1 cellular context compared by ENCODE assay signal in the genomic region with DNA sequence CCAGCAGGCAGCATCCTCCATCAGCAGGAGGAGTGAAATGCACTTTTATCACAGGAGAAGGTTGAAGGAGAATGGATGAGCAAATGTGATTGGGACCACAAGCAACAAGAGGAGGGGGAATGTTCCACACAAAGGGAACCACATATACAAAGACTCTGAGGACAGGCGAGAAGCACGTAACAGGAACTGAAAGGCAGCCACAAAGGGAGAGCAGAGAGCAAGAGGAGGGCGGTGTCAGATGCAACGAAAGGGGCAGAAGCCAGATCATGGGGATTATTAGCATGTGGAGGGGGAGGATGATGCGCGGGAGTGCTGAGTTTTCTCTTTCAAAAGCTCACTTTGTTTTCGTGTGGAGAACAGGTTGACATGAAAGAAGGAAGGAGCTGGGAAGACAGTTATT.
TF ChIP-seq lines count a peak whose summit lies in the region.

No MANE protein-coding gene starts in this region.

TF ChIP-seq in GM12878, 131 proteins besides CTCF, POLR2A, EP300 and RAD21 (continued from another document and continues in another):
- TF ChIP-seq, protein P1, sequence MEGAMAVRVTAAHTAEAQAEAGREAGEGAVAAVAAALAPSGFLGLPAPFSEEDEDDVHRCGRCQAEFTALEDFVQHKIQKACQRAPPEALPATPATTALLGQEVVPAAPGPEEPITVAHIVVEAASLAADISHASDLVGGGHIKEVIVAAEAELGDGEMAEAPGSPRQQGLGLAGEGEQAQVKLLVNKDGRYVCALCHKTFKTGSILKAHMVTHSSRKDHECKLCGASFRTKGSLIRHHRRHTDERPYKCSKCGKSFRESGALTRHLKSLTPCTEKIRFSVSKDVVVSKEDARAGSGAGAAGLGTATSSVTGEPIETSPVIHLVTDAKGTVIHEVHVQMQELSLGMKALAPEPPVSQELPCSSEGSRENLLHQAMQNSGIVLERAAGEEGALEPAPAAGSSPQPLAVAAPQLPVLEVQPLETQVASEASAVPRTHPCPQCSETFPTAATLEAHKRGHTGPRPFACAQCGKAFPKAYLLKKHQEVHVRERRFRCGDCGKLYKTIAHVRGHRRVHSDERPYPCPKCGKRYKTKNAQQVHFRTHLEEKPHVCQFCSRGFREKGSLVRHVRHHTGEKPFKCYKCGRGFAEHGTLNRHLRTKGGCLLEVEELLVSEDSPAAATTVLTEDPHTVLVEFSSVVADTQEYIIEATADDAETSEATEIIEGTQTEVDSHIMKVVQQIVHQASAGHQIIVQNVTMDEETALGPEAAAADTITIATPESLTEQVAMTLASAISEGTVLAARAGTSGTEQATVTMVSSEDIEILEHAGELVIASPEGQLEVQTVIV (IDR thresholded peaks at IDR 0.05; ENCODE audit: borderline replicate concordance, partially characterized antibody), result no peak
- TF ChIP-seq, protein P2, sequence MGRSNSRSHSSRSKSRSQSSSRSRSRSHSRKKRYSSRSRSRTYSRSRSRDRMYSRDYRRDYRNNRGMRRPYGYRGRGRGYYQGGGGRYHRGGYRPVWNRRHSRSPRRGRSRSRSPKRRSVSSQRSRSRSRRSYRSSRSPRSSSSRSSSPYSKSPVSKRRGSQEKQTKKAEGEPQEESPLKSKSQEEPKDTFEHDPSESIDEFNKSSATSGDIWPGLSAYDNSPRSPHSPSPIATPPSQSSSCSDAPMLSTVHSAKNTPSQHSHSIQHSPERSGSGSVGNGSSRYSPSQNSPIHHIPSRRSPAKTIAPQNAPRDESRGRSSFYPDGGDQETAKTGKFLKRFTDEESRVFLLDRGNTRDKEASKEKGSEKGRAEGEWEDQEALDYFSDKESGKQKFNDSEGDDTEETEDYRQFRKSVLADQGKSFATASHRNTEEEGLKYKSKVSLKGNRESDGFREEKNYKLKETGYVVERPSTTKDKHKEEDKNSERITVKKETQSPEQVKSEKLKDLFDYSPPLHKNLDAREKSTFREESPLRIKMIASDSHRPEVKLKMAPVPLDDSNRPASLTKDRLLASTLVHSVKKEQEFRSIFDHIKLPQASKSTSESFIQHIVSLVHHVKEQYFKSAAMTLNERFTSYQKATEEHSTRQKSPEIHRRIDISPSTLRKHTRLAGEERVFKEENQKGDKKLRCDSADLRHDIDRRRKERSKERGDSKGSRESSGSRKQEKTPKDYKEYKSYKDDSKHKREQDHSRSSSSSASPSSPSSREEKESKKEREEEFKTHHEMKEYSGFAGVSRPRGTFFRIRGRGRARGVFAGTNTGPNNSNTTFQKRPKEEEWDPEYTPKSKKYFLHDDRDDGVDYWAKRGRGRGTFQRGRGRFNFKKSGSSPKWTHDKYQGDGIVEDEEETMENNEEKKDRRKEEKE (IDR thresholded peaks at IDR 0.05), result no peak
- TF ChIP-seq RBBP5 (conservative IDR thresholded peaks at IDR 0.05) (no peak), PAX8 (IDR thresholded peaks at IDR 0.05) (no peak), HDAC2 (IDR thresholded peaks at IDR 0.05) (no peak), KDM1A (IDR thresholded peaks at IDR 0.05; ENCODE audit: borderline replicate concordance) (no peak), TCF12 (IDR thresholded peaks at IDR 0.05; ENCODE audit: low read depth, low read length) (no peak), RCOR1 (conservative IDR thresholded peaks at IDR 0.05; ENCODE audit: low read depth, low read length) (0 out of 2 replicates have a peak, but pooled peaks have one; percentile 24), SIN3A (IDR thresholded peaks at IDR 0.05; ENCODE audit: low read depth, low read length) (no peak), ASH2L (IDR thresholded peaks at IDR 0.05; ENCODE audit: borderline replicate concordance, low read depth) (no peak), RELA (IDR thresholded peaks at IDR 0.05; ENCODE audit: borderline replicate concordance, partially characterized antibody) (no peak), ESRRA (IDR thresholded peaks at IDR 0.05; ENCODE audit: low read length) (no peak), SP1 (IDR thresholded peaks at IDR 0.05; ENCODE audit: low read depth, low read length) (no peak), HCFC1 (IDR thresholded peaks at IDR 0.05; ENCODE audit: low read length) (no peak), NR2C2 (IDR thresholded peaks at IDR 0.05; ENCODE audit: borderline replicate concordance, control insufficient read depth, insufficient read length, low read depth) (no peak), MLLT1 (IDR thresholded peaks at IDR 0.05) (peak; percentile 95), RUNX3 (IDR thresholded peaks at IDR 0.05; ENCODE audit: low read length) (peak; percentile 29; the same call in 1 of the 2 replicates), STAT1 (conservative IDR thresholded peaks at IDR 0.05) (no peak), SRF (IDR thresholded peaks at IDR 0.05; ENCODE audit: low read depth in 2 of 2, low read length in 2 of 2) (no peak), GATAD2B (conservative IDR thresholded peaks at IDR 0.05; ENCODE audit: low read depth) (no peak; the same call in 1 of the 2 replicates), MYC (IDR thresholded peaks at IDR 0.05; ENCODE audit: insufficient read depth, insufficient read length, insufficient replicate concordance, low read length, severe bottlenecking) (no peak), PAX5 (IDR thresholded peaks at IDR 0.05; ENCODE audit: borderline replicate concordance, low read depth, low read length) (0 out of 2 replicates have a peak, but pooled peaks have one; percentile 14), MXI1 (IDR thresholded peaks at IDR 0.05; ENCODE audit: low read depth, low read length) (no peak), KAT2A (conservative IDR thresholded peaks at IDR 0.05; ENCODE audit: control insufficient read depth, low read depth, low read length) (no peak), JUND (IDR thresholded peaks at IDR 0.05; ENCODE audit: low read depth, low read length) (no peak), ETV6 (conservative IDR thresholded peaks at IDR 0.05 in 1 of 2, IDR thresholded peaks at IDR 0.05 in 1 of 2; ENCODE audit: borderline replicate concordance in 1 of 2, low read depth in 1 of 2) (no peak), POLR2AphosphoS2 (IDR thresholded peaks at IDR 0.05; ENCODE audit: low read depth, low read length) (no peak), SMAD5 (IDR thresholded peaks at IDR 0.05; ENCODE audit: low read depth) (no peak), WRNIP1 (IDR thresholded peaks at IDR 0.05; ENCODE audit: borderline replicate concordance, low read depth, low read length) (no peak), CHD2 (IDR thresholded peaks at IDR 0.05; ENCODE audit: borderline replicate concordance, low read depth, low read length) (peak; percentile 23; the same call in 1 of the 2 replicates), HSF1 (IDR thresholded peaks at IDR 0.05; ENCODE audit: low read depth, low read length) (no peak), ZNF217 (IDR thresholded peaks at IDR 0.05) (no peak), NBN (IDR thresholded peaks at IDR 0.05) (peak; percentile 94), DPF2 (IDR thresholded peaks at IDR 0.05) (peak; percentile 73), USF1 (IDR thresholded peaks at IDR 0.05; ENCODE audit: borderline replicate concordance, extremely low read length, insufficient read depth, low read depth, low read length) (no peak), CBFB (IDR thresholded peaks at IDR 0.05; ENCODE audit: low read depth) (no peak), IRF4 (IDR thresholded peaks at IDR 0.05; ENCODE audit: low read depth, low read length) (no peak), TBL1XR1 (IDR thresholded peaks at IDR 0.05; ENCODE audit: low read depth, low read length) (no peak), BMI1 (IDR thresholded peaks at IDR 0.05; ENCODE audit: borderline replicate concordance) (peak; percentile 23; the same call in 1 of the 2 replicates), IKZF1 (conservative IDR thresholded peaks at IDR 0.05) (peak; percentile 73), RFX5 (IDR thresholded peaks at IDR 0.05; ENCODE audit: low read depth, low read length) (no peak)
- TF ChIP-seq, protein P3, sequence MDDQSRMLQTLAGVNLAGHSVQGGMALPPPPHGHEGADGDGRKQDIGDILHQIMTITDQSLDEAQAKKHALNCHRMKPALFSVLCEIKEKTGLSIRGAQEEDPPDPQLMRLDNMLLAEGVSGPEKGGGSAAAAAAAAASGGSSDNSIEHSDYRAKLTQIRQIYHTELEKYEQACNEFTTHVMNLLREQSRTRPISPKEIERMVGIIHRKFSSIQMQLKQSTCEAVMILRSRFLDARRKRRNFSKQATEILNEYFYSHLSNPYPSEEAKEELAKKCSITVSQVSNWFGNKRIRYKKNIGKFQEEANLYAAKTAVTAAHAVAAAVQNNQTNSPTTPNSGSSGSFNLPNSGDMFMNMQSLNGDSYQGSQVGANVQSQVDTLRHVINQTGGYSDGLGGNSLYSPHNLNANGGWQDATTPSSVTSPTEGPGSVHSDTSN (IDR thresholded peaks at IDR 0.05; ENCODE audit: insufficient replicate concordance, low read depth, low read length), result no peak
- TF ChIP-seq, protein P4, sequence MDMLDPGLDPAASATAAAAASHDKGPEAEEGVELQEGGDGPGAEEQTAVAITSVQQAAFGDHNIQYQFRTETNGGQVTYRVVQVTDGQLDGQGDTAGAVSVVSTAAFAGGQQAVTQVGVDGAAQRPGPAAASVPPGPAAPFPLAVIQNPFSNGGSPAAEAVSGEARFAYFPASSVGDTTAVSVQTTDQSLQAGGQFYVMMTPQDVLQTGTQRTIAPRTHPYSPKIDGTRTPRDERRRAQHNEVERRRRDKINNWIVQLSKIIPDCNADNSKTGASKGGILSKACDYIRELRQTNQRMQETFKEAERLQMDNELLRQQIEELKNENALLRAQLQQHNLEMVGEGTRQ (IDR thresholded peaks at IDR 0.05; ENCODE audit: borderline replicate concordance, low read depth, low read length), result no peak
- TF ChIP-seq, protein P5, sequence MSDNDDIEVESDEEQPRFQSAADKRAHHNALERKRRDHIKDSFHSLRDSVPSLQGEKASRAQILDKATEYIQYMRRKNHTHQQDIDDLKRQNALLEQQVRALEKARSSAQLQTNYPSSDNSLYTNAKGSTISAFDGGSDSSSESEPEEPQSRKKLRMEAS (IDR thresholded peaks at IDR 0.05; ENCODE audit: low read depth, low read length), result no peak
- TF ChIP-seq, protein P6, sequence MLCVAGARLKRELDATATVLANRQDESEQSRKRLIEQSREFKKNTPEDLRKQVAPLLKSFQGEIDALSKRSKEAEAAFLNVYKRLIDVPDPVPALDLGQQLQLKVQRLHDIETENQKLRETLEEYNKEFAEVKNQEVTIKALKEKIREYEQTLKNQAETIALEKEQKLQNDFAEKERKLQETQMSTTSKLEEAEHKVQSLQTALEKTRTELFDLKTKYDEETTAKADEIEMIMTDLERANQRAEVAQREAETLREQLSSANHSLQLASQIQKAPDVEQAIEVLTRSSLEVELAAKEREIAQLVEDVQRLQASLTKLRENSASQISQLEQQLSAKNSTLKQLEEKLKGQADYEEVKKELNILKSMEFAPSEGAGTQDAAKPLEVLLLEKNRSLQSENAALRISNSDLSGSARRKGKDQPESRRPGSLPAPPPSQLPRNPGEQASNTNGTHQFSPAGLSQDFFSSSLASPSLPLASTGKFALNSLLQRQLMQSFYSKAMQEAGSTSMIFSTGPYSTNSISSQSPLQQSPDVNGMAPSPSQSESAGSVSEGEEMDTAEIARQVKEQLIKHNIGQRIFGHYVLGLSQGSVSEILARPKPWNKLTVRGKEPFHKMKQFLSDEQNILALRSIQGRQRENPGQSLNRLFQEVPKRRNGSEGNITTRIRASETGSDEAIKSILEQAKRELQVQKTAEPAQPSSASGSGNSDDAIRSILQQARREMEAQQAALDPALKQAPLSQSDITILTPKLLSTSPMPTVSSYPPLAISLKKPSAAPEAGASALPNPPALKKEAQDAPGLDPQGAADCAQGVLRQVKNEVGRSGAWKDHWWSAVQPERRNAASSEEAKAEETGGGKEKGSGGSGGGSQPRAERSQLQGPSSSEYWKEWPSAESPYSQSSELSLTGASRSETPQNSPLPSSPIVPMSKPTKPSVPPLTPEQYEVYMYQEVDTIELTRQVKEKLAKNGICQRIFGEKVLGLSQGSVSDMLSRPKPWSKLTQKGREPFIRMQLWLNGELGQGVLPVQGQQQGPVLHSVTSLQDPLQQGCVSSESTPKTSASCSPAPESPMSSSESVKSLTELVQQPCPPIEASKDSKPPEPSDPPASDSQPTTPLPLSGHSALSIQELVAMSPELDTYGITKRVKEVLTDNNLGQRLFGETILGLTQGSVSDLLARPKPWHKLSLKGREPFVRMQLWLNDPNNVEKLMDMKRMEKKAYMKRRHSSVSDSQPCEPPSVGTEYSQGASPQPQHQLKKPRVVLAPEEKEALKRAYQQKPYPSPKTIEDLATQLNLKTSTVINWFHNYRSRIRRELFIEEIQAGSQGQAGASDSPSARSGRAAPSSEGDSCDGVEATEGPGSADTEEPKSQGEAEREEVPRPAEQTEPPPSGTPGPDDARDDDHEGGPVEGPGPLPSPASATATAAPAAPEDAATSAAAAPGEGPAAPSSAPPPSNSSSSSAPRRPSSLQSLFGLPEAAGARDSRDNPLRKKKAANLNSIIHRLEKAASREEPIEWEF (IDR thresholded peaks at IDR 0.05; ENCODE audit: insufficient replicate concordance, low read depth, low read length), result no peak
